Comparison of ENCODE assay signal across 1 cellular context in the genomic region with DNA sequence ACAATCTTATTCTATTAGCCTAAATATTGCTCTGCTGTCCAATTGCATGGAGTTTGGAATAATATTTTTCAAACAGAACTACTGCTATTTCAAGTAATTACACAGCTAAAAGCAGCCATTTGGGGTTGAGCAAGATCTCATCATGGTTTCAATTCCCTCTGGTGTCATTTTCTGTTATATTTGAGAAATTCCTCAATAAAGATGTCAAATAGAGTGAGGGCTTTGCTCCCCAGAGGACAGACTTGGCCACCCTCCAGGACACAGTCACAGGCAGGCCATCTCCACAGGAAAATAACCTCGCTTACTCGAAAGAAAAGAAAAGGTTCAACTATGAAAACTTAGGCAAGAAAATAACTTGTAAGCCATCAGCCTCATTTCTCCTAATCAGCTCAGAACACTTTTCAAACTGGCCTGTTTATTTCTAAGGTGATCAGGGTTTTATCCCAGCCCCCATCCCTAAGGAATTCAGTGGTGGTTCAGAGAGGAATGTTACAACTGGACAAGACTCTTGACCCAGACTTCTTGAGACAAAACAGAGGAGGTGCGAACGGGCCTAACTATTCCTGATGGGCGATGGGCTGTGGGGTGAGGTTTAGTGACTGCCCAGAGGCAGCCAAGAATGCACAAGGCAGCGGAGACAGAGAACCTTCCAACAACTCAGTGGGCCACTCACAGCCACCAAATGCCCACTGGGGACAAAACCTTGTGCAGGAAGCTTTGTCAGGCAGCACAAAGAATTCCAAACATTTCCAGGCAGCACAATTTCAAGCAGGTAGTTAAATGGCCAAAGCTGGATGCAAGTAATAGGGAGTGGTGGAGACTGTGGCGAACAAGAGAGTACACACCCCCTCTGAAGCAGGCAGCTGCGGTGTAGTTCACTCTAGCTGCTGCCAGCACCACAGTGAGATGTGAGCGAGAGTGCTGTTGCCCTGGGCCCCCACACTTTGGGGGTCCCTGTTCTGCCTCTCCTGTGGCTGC.
A peak's percentile ranks its signal among the peaks of the same experiment; 100 is the strongest.
TF ChIP-seq lines count a peak whose summit lies in the region.

No MANE protein-coding gene starts in this region.

TF ChIP-seq in HEK293, 187 proteins besides CTCF, POLR2A, EP300 and RAD21 (continued from another document):
- TF ChIP-seq, protein P1, sequence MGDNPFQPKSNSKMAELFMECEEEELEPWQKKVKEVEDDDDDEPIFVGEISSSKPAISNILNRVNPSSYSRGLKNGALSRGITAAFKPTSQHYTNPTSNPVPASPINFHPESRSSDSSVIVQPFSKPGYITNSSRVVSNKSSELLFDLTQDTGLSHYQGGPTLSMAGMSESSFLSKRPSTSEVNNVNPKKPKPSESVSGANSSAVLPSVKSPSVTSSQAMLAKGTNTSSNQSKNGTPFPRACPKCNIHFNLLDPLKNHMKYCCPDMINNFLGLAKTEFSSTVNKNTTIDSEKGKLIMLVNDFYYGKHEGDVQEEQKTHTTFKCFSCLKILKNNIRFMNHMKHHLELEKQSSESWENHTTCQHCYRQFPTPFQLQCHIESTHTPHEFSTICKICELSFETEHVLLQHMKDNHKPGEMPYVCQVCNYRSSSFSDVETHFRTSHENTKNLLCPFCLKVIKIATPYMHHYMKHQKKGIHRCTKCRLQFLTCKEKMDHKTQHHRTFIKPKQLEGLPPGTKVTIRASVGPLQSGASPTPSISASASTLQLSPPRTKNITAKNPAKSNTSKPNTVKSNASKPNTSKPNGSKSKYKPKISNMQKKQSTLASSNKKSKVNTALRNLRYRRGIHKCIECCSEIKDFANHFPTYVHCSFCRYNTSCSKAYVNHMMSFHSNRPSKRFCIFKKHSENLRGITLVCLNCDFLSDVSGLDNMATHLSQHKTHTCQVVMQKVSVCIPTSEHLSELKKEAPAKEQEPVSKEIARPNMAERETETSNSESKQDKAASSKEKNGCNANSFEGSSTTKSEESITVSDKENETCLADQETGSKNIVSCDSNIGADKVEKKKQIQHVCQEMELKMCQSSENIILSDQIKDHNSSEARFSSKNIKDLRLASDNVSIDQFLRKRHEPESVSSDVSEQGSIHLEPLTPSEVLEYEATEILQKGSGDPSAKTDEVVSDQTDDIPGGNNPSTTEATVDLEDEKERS (tag by site-specific recombination; IDR thresholded peaks at IDR 0.05): no peak
- TF ChIP-seq, protein P2, sequence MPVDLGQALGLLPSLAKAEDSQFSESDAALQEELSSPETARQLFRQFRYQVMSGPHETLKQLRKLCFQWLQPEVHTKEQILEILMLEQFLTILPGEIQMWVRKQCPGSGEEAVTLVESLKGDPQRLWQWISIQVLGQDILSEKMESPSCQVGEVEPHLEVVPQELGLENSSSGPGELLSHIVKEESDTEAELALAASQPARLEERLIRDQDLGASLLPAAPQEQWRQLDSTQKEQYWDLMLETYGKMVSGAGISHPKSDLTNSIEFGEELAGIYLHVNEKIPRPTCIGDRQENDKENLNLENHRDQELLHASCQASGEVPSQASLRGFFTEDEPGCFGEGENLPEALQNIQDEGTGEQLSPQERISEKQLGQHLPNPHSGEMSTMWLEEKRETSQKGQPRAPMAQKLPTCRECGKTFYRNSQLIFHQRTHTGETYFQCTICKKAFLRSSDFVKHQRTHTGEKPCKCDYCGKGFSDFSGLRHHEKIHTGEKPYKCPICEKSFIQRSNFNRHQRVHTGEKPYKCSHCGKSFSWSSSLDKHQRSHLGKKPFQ (tag by site-specific recombination; IDR thresholded peaks at IDR 0.05): peak; percentile 58; the same call in 1 of the 2 replicates
- TF ChIP-seq TCF7L2 (IDR thresholded peaks at IDR 0.05; ENCODE audit: borderline replicate concordance, low read depth, low read length) (0 out of 2 replicates have a peak, but pooled peaks have one; percentile 29), ZNF423 (tag by site-specific recombination; IDR thresholded peaks at IDR 0.05) (peak; percentile 83), ZNF37A (tag by site-specific recombination; IDR thresholded peaks at IDR 0.05) (no peak), ZBTB17 (tag by site-specific recombination; IDR thresholded peaks at IDR 0.05) (0 out of 2 replicates have a peak, but pooled peaks have one; percentile 23), GLI2 (tag by site-specific recombination; IDR thresholded peaks at IDR 0.05; ENCODE audit: borderline replicate concordance, low read depth) (peak; percentile 46; the same call in 1 of the 2 replicates), SP3 (tag by site-specific recombination; IDR thresholded peaks at IDR 0.05) (no peak)
- TF ChIP-seq, protein P3, sequence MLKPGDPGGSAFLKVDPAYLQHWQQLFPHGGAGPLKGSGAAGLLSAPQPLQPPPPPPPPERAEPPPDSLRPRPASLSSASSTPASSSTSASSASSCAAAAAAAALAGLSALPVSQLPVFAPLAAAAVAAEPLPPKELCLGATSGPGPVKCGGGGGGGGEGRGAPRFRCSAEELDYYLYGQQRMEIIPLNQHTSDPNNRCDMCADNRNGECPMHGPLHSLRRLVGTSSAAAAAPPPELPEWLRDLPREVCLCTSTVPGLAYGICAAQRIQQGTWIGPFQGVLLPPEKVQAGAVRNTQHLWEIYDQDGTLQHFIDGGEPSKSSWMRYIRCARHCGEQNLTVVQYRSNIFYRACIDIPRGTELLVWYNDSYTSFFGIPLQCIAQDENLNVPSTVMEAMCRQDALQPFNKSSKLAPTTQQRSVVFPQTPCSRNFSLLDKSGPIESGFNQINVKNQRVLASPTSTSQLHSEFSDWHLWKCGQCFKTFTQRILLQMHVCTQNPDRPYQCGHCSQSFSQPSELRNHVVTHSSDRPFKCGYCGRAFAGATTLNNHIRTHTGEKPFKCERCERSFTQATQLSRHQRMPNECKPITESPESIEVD (tag by site-specific recombination; IDR thresholded peaks at IDR 0.05): peak; percentile 98
